Comparison of ENCODE assay signal across 14 cellular contexts in the genomic region with DNA sequence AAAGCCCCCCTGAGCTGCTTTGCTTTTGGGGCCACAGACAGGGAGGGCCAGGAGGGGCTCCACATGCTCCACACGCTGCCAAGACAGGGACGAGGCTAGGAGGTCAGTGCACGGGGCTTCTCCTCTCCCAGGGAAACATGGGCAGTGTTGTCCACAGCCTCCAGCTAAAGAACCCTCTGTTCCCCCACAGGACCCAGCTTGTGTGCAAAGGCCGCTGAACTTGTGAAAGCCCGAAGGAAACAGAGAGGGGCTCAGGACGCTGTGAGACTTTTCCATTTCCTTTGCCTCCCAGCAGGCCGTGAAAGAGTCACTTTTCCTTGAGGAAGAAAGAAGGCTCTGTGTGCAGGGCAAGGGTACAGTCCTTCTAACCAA. TPM values are rescaled to one million over a fixed set of nuclear protein-coding genes. Genes with fewer than 3 reads are reported as not detected.
DNase-seq lines count a peak whose midpoint lies in the region; ATAC-seq, FAIRE-seq and TF ChIP-seq lines count a peak whose summit lies in the region.
"Had no signal": no experiment of that assay in that cellular context is flagged by ENCODE, and none has a peak within 500 bp of the region (broad histone marks: within the 10 kb centered on the region; RNA-seq: fewer than 3 reads in every experiment).

No MANE protein-coding gene starts in this region.

- H3K4me1 ChIP-seq in muscle layer of colon (ENCODE audit: insufficient read depth, low read length): peaks cover 37% of the 10 kb centered on the region
- H3K4me1 ChIP-seq in suprapubic skin: peaks cover 41% of the 10 kb centered on the region
- peaks cover 5 to 14% of the 10 kb centered on the region in 2 donors for H3K4me1 ChIP-seq in kidney (ENCODE audit: control insufficient read depth in 1 of 2, insufficient read depth in 1 of 2, low read depth in 1 of 2, low read length in 2 of 2)

- 91% methylated on average over 4 of the region's 7 CpGs for WGBS in suprapubic skin

- intact Hi-C loops in kidney (cut with DNase I): no loop called here

- no peak for DNase-seq in Jurkat, Clone E6-1 (ENCODE audit: low read depth, low spot score)
- DNase-seq in epidermal melanocyte (ENCODE audit: insufficient read length, low spot score): peak; percentile 36
- DNase-seq in suprapubic skin (ENCODE audit: low spot score in 2 of 2): peak in 1 of 2 donors; percentile 70
- DNase-seq in DMS53 treated with DMSO at 0.1 percent for 48 hours (lab: John Stamatoyannopoulos, UW; ENCODE audit: unreplicated experiment): no peak
- DNase-seq in RKO (ENCODE audit: low spot score): no peak
- DNase-seq in kidney: no peak
- DNase-seq: activated CD4-positive, alpha-beta T cell treated with anti-CD3 and anti-CD28 coated beads, Interleukin-2, amount 10 ng/mL, durations not matched to agents 7 days and 5 days; activated naive CD4-positive, alpha-beta T cell; CD4-positive, alpha-beta memory T cell; effector memory CD8-positive, alpha-beta T cell had no signal

- no peak for TF ChIP-seq CTCF in suprapubic skin (IDR thresholded peaks at IDR 0.05)
- TF ChIP-seq CTCF in kidney (IDR thresholded peaks at IDR 0.05; ENCODE audit: borderline replicate concordance, extremely low read depth, insufficient read depth): no peak

- H3K27me3 ChIP-seq in muscle layer of colon (ENCODE audit: control insufficient read depth in 1 of 2, insufficient read depth in 2 of 2, low read length in 2 of 2) (no peaks in the 10 kb centered on the region), suprapubic skin (no peaks in the 10 kb centered on the region)
- H3K27me3 ChIP-seq: MG63 had no signal

- peak overlapping the region; percentile 78 for H3K27ac ChIP-seq in muscle layer of colon (ENCODE audit: low read depth, low read length)
- H3K27ac ChIP-seq in suprapubic skin: peak overlapping the region; percentile 79
- H3K27ac ChIP-seq in kidney (ENCODE audit: low read depth in 2 of 2, low read length in 2 of 2): peak overlapping the region in 1 of 2 donors; percentile 30
- H3K27ac ChIP-seq: SK-N-MC had no signal

- H3K9me3 ChIP-seq in muscle layer of colon (ENCODE audit: low read length) (no peaks in the 10 kb centered on the region), suprapubic skin (no peaks in the 10 kb centered on the region), kidney (ENCODE audit: control insufficient read depth in 1 of 2, low read length in 2 of 2) (peaks cover 0 to 5% of the 10 kb centered on the region in 2 donors)
- H3K9me3 ChIP-seq: MG63 had no signal

- no peak for TF ChIP-seq EP300 in suprapubic skin (IDR thresholded peaks at IDR 0.05)

- H3K9ac ChIP-seq in muscle layer of colon (ENCODE audit: low read length) (peak overlapping the region; percentile 15), kidney (ENCODE audit: low read length in 2 of 2) (peak overlapping the region in 1 of 2 donors; percentile 31)

- H3K36me3 ChIP-seq in muscle layer of colon (ENCODE audit: insufficient read depth, low read length) (no peaks in the 10 kb centered on the region), suprapubic skin (no peaks in the 10 kb centered on the region), kidney (ENCODE audit: control insufficient read depth in 1 of 2, insufficient read depth in 2 of 2, low read length in 2 of 2) (no peaks in the 10 kb centered on the region)
- H3K36me3 ChIP-seq: MG63 had no signal

- no peak for FAIRE-seq in kidney (lab: Jason Lieb, UNC)

- peak overlapping the region; percentile 0; the same call in 1 of the 2 replicates for H3K4me3 ChIP-seq in Jurkat, Clone E6-1 (ENCODE audit: low read length)
- peak overlapping the region in 1 of 2 donors; percentile 50 for H3K4me3 ChIP-seq in muscle layer of colon (ENCODE audit: low read depth in 1 of 2, low read length in 2 of 2)
- no peak overlapping the region for H3K4me3 ChIP-seq in suprapubic skin
- H3K4me3 ChIP-seq in kidney (ENCODE audit: low read length in 2 of 2): no peak overlapping the region
- H3K4me3 ChIP-seq: MG63, SK-N-MC had no signal

- no peak for TF ChIP-seq POLR2A in suprapubic skin (IDR thresholded peaks at IDR 0.05)

- ATAC-seq in HG02981 (IDR thresholded peaks at IDR 0.05; ENCODE audit: unreplicated experiment): no peak
- ATAC-seq: effector memory CD8-positive, alpha-beta T cell had no signal

RNA-seq across cellular contexts. Expression of a gene that starts 9.7 kb away (rescaled TPM):
- not detected for polyA plus RNA-seq in Jurkat, Clone E6-1 (2012; ENCODE audit: insufficient read depth, insufficient read length)
- 10 to 100 TPM in 2 of 4 donors, 1 to 10 TPM in 2; 7.1 to 23.8 (median 8.8) TPM for total RNA-seq in suprapubic skin
- 8.0 TPM for total RNA-seq in kidney
- 4.6 TPM for polyA plus RNA-seq in kidney (ENCODE audit: insufficient read depth, low read depth, low replicate concordance)
